34 cellular contexts compared by ENCODE assay signal in genomic region chr12:52439420-52439819, GRCh38. TPM values are rescaled to one million over a fixed set of nuclear protein-coding genes. Genes with fewer than 3 reads are reported as not detected.
"Had no signal": no experiment of that assay in that cellular context is flagged by ENCODE, and none has a peak within 500 bp of the region (broad histone marks: within the 10 kb centered on the region; RNA-seq: fewer than 3 reads in every experiment).

No MANE protein-coding gene starts in this region.

- DNase-seq: activated CD4-positive, alpha-beta T cell treated with anti-CD3 and anti-CD28 coated beads, Interleukin-2, amount 10 ng/mL, durations not matched to agents 24 days and 14 days; activated CD4-positive, alpha-beta T cell treated with anti-CD3 and anti-CD28 coated beads, Interleukin-2, amount 50 U/mL, for 4 hours; activated CD8-positive, alpha-beta T cell treated with anti-CD3 and anti-CD28 coated beads for 36 hours; activated effector memory CD4-positive, alpha-beta T cell treated with anti-CD3 and anti-CD28 coated beads, Interleukin-2, amount 50 U/mL, for 16 hours; activated naive CD4-positive, alpha-beta T cell; activated naive CD4-positive, alpha-beta T cell treated with anti-CD3 and anti-CD28 coated beads, Interleukin-2, amount 50 U/mL, for 16 hours; activated naive CD8-positive, alpha-beta T cell treated with anti-CD3 and anti-CD28 coated beads, Interleukin-2, amount 10 ng/mL, durations not matched to agents 7 days and 5 days; activated T-cell treated with anti-CD3 and anti-CD28 coated beads, Interleukin-2, amount 50 U/mL, for 1 hour; activated T-cell treated with anti-CD3 and anti-CD28 coated beads, Interleukin-2, amount 50 U/mL, for 72 hours; amygdala; body of pancreas; caudate nucleus; cerebellar nuclear complex; Karpas-422; MG63; NCI-H1048; NCI-H1105 treated with DMSO at 0.1 percent for 48 hours; NCI-H1436; NCI-H1694; NCI-H1930; NCI-H2081 treated with DMSO at 0.1 percent for 48 hours; NCI-H226; NCI-H446 treated with DMSO at 0.1 percent for 48 hours; NCI-H82; SHP77 treated with DMSO at 0.1 percent for 48 hours; SK-N-SH had no signal

- H3K27ac Mint-ChIP-seq: activated CD4-positive, alpha-beta T cell treated with anti-CD3 and anti-CD28 coated beads, Interleukin-2, amount 10 ng/mL, durations not matched to agents 24 days and 14 days; activated CD8-positive, alpha-beta T cell treated with anti-CD3 and anti-CD28 coated beads for 36 hours; activated naive CD8-positive, alpha-beta T cell treated with anti-CD3 and anti-CD28 coated beads, Interleukin-2, amount 10 ng/mL, durations not matched to agents 7 days and 5 days; activated T-cell treated with anti-CD3 and anti-CD28 coated beads, Interleukin-2, amount 50 U/mL, for 72 hours; activated T-helper 17 cell treated with anti-CD3 and anti-CD28 coated beads, Interleukin-2, amount 50 U/mL, for 72 hours; T-helper 1 cell treated with Interleukin-12 subunit alpha and Interleukin-12 subunit beta and Interleukin-4 antibody, amounts not matched to agents 30 μg/mL and 1 μg/mL, for 36 hours; T-helper 2 cell treated with Interferon-gamma antibody and Interleukin-4, amounts not matched to agents 5 μg/mL and 100 μg/mL, for 36 hours had no signal

- H3K4me2 ChIP-seq: SK-N-SH had no signal

- H3K9me2 ChIP-seq: SK-N-SH had no signal

- H3K36me3 Mint-ChIP-seq: activated naive CD8-positive, alpha-beta T cell treated with anti-CD3 and anti-CD28 coated beads, Interleukin-2, amount 10 ng/mL, durations not matched to agents 7 days and 5 days had no signal

- H3K27ac ChIP-seq: body of pancreas, SJSA1 had no signal

- H3K9me3 ChIP-seq: body of pancreas, MG63, SJSA1, SK-N-SH had no signal

- H3K9ac ChIP-seq: SK-N-SH had no signal

- H3K9me3 Mint-ChIP-seq: activated CD4-positive, alpha-beta T cell treated with anti-CD3 and anti-CD28 coated beads, Interleukin-2, amount 10 ng/mL, durations not matched to agents 24 days and 14 days; activated CD8-positive, alpha-beta T cell treated with anti-CD3 and anti-CD28 coated beads for 36 hours; activated naive CD8-positive, alpha-beta T cell treated with anti-CD3 and anti-CD28 coated beads, Interleukin-2, amount 10 ng/mL, durations not matched to agents 7 days and 5 days; activated T-cell treated with anti-CD3 and anti-CD28 coated beads, Interleukin-2, amount 50 U/mL, for 72 hours; activated T-helper 17 cell treated with anti-CD3 and anti-CD28 coated beads, Interleukin-2, amount 50 U/mL, for 72 hours; T-helper 1 cell treated with Interleukin-12 subunit alpha and Interleukin-12 subunit beta and Interleukin-4 antibody, amounts not matched to agents 30 μg/mL and 1 μg/mL, for 36 hours; T-helper 2 cell treated with Interferon-gamma antibody and Interleukin-4, amounts not matched to agents 5 μg/mL and 100 μg/mL, for 36 hours had no signal

- H3K36me3 ChIP-seq: MG63, SJSA1 had no signal

- ATAC-seq: activated CD8-positive, alpha-beta T cell treated with anti-CD3 and anti-CD28 coated beads for 36 hours; activated T-cell treated with anti-CD3 and anti-CD28 coated beads, Interleukin-2, amount 50 U/mL, for 72 hours; activated T-helper 17 cell treated with anti-CD3 and anti-CD28 coated beads, Interleukin-2, amount 50 U/mL, for 72 hours; body of pancreas had no signal

- H3K27me3 ChIP-seq: body of pancreas, MG63, SJSA1 had no signal

- H3K4me3 ChIP-seq: body of pancreas, MG63, SJSA1 had no signal

RNA-seq across cellular contexts. Expression of gene KRT75, which starts 5.2 kb away (rescaled TPM):
- total RNA-seq: activated CD4-positive, alpha-beta T cell treated with anti-CD3 and anti-CD28 coated beads, Interleukin-2, amount 10 ng/mL, durations not matched to agents 24 days and 14 days; activated CD8-positive, alpha-beta memory T cell treated with anti-CD3 and anti-CD28 coated beads for 36 hours; activated CD8-positive, alpha-beta T cell treated with anti-CD3 and anti-CD28 coated beads for 36 hours; activated naive CD8-positive, alpha-beta T cell treated with anti-CD3 and anti-CD28 coated beads, Interleukin-2, amount 10 ng/mL, durations not matched to agents 7 days and 5 days; activated T-cell treated with anti-CD3 and anti-CD28 coated beads, Interleukin-2, amount 50 U/mL, for 72 hours; activated T-helper 17 cell treated with anti-CD3 and anti-CD28 coated beads, Interleukin-2, amount 50 U/mL, for 72 hours; astrocyte; body of pancreas; SJSA1 had no signal
- polyA plus RNA-seq: SK-N-SH had no signal

RNA-seq across cellular contexts. Expression of gene KRT6B, which starts 12.5 kb away (rescaled TPM):
- total RNA-seq: activated CD4-positive, alpha-beta T cell treated with anti-CD3 and anti-CD28 coated beads, Interleukin-2, amount 10 ng/mL, durations not matched to agents 24 days and 14 days; activated CD8-positive, alpha-beta memory T cell treated with anti-CD3 and anti-CD28 coated beads for 36 hours; activated CD8-positive, alpha-beta T cell treated with anti-CD3 and anti-CD28 coated beads for 36 hours; activated naive CD8-positive, alpha-beta T cell treated with anti-CD3 and anti-CD28 coated beads, Interleukin-2, amount 10 ng/mL, durations not matched to agents 7 days and 5 days; activated T-cell treated with anti-CD3 and anti-CD28 coated beads, Interleukin-2, amount 50 U/mL, for 72 hours; activated T-helper 17 cell treated with anti-CD3 and anti-CD28 coated beads, Interleukin-2, amount 50 U/mL, for 72 hours; astrocyte; body of pancreas; SJSA1 had no signal
- polyA plus RNA-seq: SK-N-SH had no signal

RNA-seq across cellular contexts. Expression of gene KRT82, which starts 33.3 kb away (rescaled TPM):
- total RNA-seq: activated CD4-positive, alpha-beta T cell treated with anti-CD3 and anti-CD28 coated beads, Interleukin-2, amount 10 ng/mL, durations not matched to agents 24 days and 14 days; activated CD8-positive, alpha-beta memory T cell treated with anti-CD3 and anti-CD28 coated beads for 36 hours; activated CD8-positive, alpha-beta T cell treated with anti-CD3 and anti-CD28 coated beads for 36 hours; activated naive CD8-positive, alpha-beta T cell treated with anti-CD3 and anti-CD28 coated beads, Interleukin-2, amount 10 ng/mL, durations not matched to agents 7 days and 5 days; activated T-cell treated with anti-CD3 and anti-CD28 coated beads, Interleukin-2, amount 50 U/mL, for 72 hours; activated T-helper 17 cell treated with anti-CD3 and anti-CD28 coated beads, Interleukin-2, amount 50 U/mL, for 72 hours; astrocyte; body of pancreas; bronchial epithelial cell; SJSA1 had no signal
- polyA plus RNA-seq: adipose tissue, SK-N-SH had no signal

RNA-seq across cellular contexts. Expression of gene KRT6C, which starts 34.2 kb away (rescaled TPM):
- total RNA-seq: activated CD4-positive, alpha-beta T cell treated with anti-CD3 and anti-CD28 coated beads, Interleukin-2, amount 10 ng/mL, durations not matched to agents 24 days and 14 days; activated CD8-positive, alpha-beta memory T cell treated with anti-CD3 and anti-CD28 coated beads for 36 hours; activated CD8-positive, alpha-beta T cell treated with anti-CD3 and anti-CD28 coated beads for 36 hours; activated naive CD8-positive, alpha-beta T cell treated with anti-CD3 and anti-CD28 coated beads, Interleukin-2, amount 10 ng/mL, durations not matched to agents 7 days and 5 days; activated T-cell treated with anti-CD3 and anti-CD28 coated beads, Interleukin-2, amount 50 U/mL, for 72 hours; activated T-helper 17 cell treated with anti-CD3 and anti-CD28 coated beads, Interleukin-2, amount 50 U/mL, for 72 hours; astrocyte; body of pancreas; SJSA1 had no signal
- polyA plus RNA-seq: SK-N-SH had no signal

RNA-seq across cellular contexts. Expression of gene KRT6A, which starts 53.6 kb away (rescaled TPM):
- total RNA-seq: activated CD4-positive, alpha-beta T cell treated with anti-CD3 and anti-CD28 coated beads, Interleukin-2, amount 10 ng/mL, durations not matched to agents 24 days and 14 days; activated CD8-positive, alpha-beta memory T cell treated with anti-CD3 and anti-CD28 coated beads for 36 hours; activated CD8-positive, alpha-beta T cell treated with anti-CD3 and anti-CD28 coated beads for 36 hours; activated naive CD8-positive, alpha-beta T cell treated with anti-CD3 and anti-CD28 coated beads, Interleukin-2, amount 10 ng/mL, durations not matched to agents 7 days and 5 days; activated T-cell treated with anti-CD3 and anti-CD28 coated beads, Interleukin-2, amount 50 U/mL, for 72 hours; activated T-helper 17 cell treated with anti-CD3 and anti-CD28 coated beads, Interleukin-2, amount 50 U/mL, for 72 hours; body of pancreas; SJSA1 had no signal
- polyA plus RNA-seq: SK-N-SH had no signal
